In the genomic region with DNA sequence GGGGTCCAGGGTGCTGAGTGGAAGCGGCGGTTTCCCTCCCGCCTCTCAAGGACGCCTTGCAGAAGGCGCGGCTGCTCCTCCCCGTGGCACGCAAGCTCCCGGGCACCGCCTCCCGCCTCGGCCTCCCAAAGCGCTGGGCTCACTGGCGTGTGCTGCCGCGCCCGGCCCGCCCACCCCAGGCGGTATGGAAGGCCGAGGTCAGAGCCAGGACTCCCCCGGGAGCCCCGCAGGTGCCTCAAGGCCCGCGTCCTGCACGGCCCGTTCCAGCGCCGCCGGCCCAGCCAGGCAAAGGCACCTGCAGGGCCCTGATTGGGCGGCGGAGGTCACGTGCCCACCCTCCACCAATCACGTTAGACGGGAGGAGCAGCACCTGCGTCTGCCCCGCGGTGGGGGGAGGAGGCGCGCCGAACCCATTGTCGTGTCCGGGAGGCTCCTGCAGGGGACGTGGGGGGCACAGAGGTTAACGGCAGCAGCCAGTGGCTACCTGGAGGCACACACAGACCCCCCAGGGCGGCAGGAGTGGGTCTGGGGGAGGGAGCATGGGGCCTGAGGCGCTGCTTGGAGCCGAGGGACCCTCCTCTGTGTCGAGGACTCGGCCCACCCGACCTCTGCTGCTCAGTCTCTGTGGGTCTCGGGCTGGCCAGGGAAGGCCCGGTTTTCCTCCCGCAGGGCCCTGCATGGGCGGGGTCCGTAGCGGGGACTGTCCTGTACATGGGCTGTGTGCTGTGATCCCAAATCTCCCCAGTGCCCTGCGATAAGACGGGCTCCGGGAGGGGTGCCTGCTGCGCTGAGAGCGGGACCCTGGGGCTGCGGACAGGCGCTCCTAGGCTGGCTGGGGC, we compare ENCODE assay signal across 1 cellular context.
TF ChIP-seq lines count a peak whose summit lies in the region.

No MANE protein-coding gene starts in this region.

TF ChIP-seq in HEK293, 187 proteins besides CTCF, POLR2A, EP300 and RAD21 (continued from another document):
- TF ChIP-seq, protein P1, sequence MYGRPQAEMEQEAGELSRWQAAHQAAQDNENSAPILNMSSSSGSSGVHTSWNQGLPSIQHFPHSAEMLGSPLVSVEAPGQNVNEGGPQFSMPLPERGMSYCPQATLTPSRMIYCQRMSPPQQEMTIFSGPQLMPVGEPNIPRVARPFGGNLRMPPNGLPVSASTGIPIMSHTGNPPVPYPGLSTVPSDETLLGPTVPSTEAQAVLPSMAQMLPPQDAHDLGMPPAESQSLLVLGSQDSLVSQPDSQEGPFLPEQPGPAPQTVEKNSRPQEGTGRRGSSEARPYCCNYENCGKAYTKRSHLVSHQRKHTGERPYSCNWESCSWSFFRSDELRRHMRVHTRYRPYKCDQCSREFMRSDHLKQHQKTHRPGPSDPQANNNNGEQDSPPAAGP (tag by site-specific recombination; IDR thresholded peaks at IDR 0.05): peak; percentile 25
- TF ChIP-seq KLF10 (tag by site-specific recombination; IDR thresholded peaks at IDR 0.05): peak; percentile 44; the same call in 1 of the 2 replicates
- TF ChIP-seq HOXD13 (CRISPR knock-in tag; IDR thresholded peaks at IDR 0.05; ENCODE audit: borderline replicate concordance): no peak
- TF ChIP-seq ZNF529 (tag by site-specific recombination; IDR thresholded peaks at IDR 0.05; ENCODE audit: insufficient replicate concordance): no peak
- TF ChIP-seq ZFP69B (tag by site-specific recombination; IDR thresholded peaks at IDR 0.05): 0 out of 2 replicates have a peak, but pooled peaks have one; percentile 9
- TF ChIP-seq ZNF121 (tag by site-specific recombination; IDR thresholded peaks at IDR 0.05): 0 out of 2 replicates have a peak, but pooled peaks have one; percentile 6
- peak; percentile 90; the same call in 1 of the 2 replicates for TF ChIP-seq ZNF423 (tag by site-specific recombination; IDR thresholded peaks at IDR 0.05)
- TF ChIP-seq ZNF202 (tag by site-specific recombination; IDR thresholded peaks at IDR 0.05; ENCODE audit: borderline replicate concordance): no peak
- no peak for TF ChIP-seq ZNF830 (tag by site-specific recombination; IDR thresholded peaks at IDR 0.05; ENCODE audit: low read depth)
- peak; percentile 77 for TF ChIP-seq SP3 (tag by site-specific recombination; IDR thresholded peaks at IDR 0.05)
- no peak for TF ChIP-seq HOXC10 (CRISPR knock-in tag; IDR thresholded peaks at IDR 0.05)
- TF ChIP-seq ZNF311 (tag by site-specific recombination; IDR thresholded peaks at IDR 0.05; ENCODE audit: borderline replicate concordance): no peak
- TF ChIP-seq, protein P2, sequence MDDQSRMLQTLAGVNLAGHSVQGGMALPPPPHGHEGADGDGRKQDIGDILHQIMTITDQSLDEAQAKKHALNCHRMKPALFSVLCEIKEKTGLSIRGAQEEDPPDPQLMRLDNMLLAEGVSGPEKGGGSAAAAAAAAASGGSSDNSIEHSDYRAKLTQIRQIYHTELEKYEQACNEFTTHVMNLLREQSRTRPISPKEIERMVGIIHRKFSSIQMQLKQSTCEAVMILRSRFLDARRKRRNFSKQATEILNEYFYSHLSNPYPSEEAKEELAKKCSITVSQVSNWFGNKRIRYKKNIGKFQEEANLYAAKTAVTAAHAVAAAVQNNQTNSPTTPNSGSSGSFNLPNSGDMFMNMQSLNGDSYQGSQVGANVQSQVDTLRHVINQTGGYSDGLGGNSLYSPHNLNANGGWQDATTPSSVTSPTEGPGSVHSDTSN (CRISPR knock-in tag; IDR thresholded peaks at IDR 0.05): peak; percentile 13; the same call in 1 of the 2 replicates
- TF ChIP-seq ZBTB21 (tag by site-specific recombination; IDR thresholded peaks at IDR 0.05): no peak
- TF ChIP-seq REPIN1 (tag by site-specific recombination; IDR thresholded peaks at IDR 0.05; ENCODE audit: low read depth): no peak
- TF ChIP-seq, protein P3, sequence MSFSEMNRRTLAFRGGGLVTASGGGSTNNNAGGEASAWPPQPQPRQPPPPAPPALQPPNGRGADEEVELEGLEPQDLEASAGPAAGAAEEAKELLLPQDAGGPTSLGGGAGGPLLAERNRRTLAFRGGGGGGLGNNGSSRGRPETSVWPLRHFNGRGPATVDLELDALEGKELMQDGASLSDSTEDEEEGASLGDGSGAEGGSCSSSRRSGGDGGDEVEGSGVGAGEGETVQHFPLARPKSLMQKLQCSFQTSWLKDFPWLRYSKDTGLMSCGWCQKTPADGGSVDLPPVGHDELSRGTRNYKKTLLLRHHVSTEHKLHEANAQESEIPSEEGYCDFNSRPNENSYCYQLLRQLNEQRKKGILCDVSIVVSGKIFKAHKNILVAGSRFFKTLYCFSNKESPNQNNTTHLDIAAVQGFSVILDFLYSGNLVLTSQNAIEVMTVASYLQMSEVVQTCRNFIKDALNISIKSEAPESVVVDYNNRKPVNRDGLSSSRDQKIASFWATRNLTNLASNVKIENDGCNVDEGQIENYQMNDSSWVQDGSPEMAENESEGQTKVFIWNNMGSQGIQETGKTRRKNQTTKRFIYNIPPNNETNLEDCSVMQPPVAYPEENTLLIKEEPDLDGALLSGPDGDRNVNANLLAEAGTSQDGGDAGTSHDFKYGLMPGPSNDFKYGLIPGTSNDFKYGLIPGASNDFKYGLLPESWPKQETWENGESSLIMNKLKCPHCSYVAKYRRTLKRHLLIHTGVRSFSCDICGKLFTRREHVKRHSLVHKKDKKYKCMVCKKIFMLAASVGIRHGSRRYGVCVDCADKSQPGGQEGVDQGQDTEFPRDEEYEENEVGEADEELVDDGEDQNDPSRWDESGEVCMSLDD (tag by site-specific recombination; IDR thresholded peaks at IDR 0.05): peak; percentile 72; the same call in 1 of the 2 replicates
- TF ChIP-seq KLF1 (tag by site-specific recombination; IDR thresholded peaks at IDR 0.05): peak; percentile 98
- no peak for TF ChIP-seq ZNF626 (tag by site-specific recombination; IDR thresholded peaks at IDR 0.05)
- peak; percentile 98 for TF ChIP-seq ZBTB8A (tag by site-specific recombination; IDR thresholded peaks at IDR 0.05)
- TF ChIP-seq FEZF1 (tag by site-specific recombination; IDR thresholded peaks at IDR 0.05): 0 out of 2 replicates have a peak, but pooled peaks have one; percentile 12
- TF ChIP-seq ZNF670 (tag by site-specific recombination; IDR thresholded peaks at IDR 0.05; ENCODE audit: low read depth): no peak
- peak; percentile 97 for TF ChIP-seq GLIS2 (tag by site-specific recombination; IDR thresholded peaks at IDR 0.05)
- TF ChIP-seq GLI4 (tag by site-specific recombination; IDR thresholded peaks at IDR 0.05): peak; percentile 96
- TF ChIP-seq ZBTB20 (tag by site-specific recombination; IDR thresholded peaks at IDR 0.05): peak; percentile 81; the same call in 1 of the 2 replicates
- 0 out of 2 replicates have a peak, but pooled peaks have one; percentile 43 for TF ChIP-seq OVOL3 (tag by site-specific recombination; IDR thresholded peaks at IDR 0.05)
- TF ChIP-seq SP7 (tag by site-specific recombination; IDR thresholded peaks at IDR 0.05): peak; percentile 76
- TF ChIP-seq, protein P4, sequence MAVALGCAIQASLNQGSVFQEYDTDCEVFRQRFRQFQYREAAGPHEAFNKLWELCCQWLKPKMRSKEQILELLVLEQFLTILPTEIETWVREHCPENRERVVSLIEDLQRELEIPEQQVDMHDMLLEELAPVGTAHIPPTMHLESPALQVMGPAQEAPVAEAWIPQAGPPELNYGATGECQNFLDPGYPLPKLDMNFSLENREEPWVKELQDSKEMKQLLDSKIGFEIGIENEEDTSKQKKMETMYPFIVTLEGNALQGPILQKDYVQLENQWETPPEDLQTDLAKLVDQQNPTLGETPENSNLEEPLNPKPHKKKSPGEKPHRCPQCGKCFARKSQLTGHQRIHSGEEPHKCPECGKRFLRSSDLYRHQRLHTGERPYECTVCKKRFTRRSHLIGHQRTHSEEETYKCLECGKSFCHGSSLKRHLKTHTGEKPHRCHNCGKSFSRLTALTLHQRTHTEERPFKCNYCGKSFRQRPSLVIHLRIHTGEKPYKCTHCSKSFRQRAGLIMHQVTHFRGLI (tag by site-specific recombination; IDR thresholded peaks at IDR 0.05): no peak
- peak; percentile 22; the same call in 1 of the 2 replicates for TF ChIP-seq WT1 (tag by site-specific recombination; IDR thresholded peaks at IDR 0.05)
- TF ChIP-seq, protein P5, sequence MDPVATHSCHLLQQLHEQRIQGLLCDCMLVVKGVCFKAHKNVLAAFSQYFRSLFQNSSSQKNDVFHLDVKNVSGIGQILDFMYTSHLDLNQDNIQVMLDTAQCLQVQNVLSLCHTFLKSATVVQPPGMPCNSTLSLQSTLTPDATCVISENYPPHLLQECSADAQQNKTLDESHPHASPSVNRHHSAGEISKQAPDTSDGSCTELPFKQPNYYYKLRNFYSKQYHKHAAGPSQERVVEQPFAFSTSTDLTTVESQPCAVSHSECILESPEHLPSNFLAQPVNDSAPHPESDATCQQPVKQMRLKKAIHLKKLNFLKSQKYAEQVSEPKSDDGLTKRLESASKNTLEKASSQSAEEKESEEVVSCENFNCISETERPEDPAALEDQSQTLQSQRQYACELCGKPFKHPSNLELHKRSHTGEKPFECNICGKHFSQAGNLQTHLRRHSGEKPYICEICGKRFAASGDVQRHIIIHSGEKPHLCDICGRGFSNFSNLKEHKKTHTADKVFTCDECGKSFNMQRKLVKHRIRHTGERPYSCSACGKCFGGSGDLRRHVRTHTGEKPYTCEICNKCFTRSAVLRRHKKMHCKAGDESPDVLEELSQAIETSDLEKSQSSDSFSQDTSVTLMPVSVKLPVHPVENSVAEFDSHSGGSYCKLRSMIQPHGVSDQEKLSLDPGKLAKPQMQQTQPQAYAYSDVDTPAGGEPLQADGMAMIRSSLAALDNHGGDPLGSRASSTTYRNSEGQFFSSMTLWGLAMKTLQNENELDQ (tag by site-specific recombination; IDR thresholded peaks at IDR 0.05; ENCODE audit: low read depth): no peak
- TF ChIP-seq ZNF514 (tag by site-specific recombination; IDR thresholded peaks at IDR 0.05): no peak
- TF ChIP-seq ZFHX2 (tag by site-specific recombination; conservative IDR thresholded peaks at IDR 0.05): peak; percentile 50
- peak; percentile 23; the same call in 1 of the 2 replicates for TF ChIP-seq ZNF324 (tag by site-specific recombination; IDR thresholded peaks at IDR 0.05)
- peak; percentile 54 for TF ChIP-seq ZBTB7A (tag by site-specific recombination; IDR thresholded peaks at IDR 0.05; ENCODE audit: low read depth)
- TF ChIP-seq ZNF2 (tag by site-specific recombination; IDR thresholded peaks at IDR 0.05): peak; percentile 49
- TF ChIP-seq, protein P6, sequence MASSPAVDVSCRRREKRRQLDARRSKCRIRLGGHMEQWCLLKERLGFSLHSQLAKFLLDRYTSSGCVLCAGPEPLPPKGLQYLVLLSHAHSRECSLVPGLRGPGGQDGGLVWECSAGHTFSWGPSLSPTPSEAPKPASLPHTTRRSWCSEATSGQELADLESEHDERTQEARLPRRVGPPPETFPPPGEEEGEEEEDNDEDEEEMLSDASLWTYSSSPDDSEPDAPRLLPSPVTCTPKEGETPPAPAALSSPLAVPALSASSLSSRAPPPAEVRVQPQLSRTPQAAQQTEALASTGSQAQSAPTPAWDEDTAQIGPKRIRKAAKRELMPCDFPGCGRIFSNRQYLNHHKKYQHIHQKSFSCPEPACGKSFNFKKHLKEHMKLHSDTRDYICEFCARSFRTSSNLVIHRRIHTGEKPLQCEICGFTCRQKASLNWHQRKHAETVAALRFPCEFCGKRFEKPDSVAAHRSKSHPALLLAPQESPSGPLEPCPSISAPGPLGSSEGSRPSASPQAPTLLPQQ (tag by site-specific recombination; IDR thresholded peaks at IDR 0.05): peak; percentile 67
- no peak for TF ChIP-seq ZNF223 (tag by site-specific recombination; IDR thresholded peaks at IDR 0.05)
- TF ChIP-seq ZNF394 (tag by site-specific recombination; IDR thresholded peaks at IDR 0.05; ENCODE audit: borderline replicate concordance): peak; percentile 67; the same call in 1 of the 2 replicates
- TF ChIP-seq ZNF596 (tag by site-specific recombination; IDR thresholded peaks at IDR 0.05): 0 out of 2 replicates have a peak, but pooled peaks have one; percentile 29
- TF ChIP-seq KLF8 (tag by site-specific recombination; IDR thresholded peaks at IDR 0.05): peak; percentile 82; the same call in 1 of the 2 replicates
- peak; percentile 99 for TF ChIP-seq ZNF341 (tag by site-specific recombination; IDR thresholded peaks at IDR 0.05; ENCODE audit: low read depth)
- peak; percentile 8; the same call in 1 of the 2 replicates for TF ChIP-seq KLF16 (tag by site-specific recombination; IDR thresholded peaks at IDR 0.05)
- peak; percentile 61; the same call in 1 of the 2 replicates for TF ChIP-seq ZXDB (tag by site-specific recombination; IDR thresholded peaks at IDR 0.05)
